In genomic region chr22:39522567-39523300, GRCh38 we compare ENCODE assay signal across 9 cellular contexts. TPM values are rescaled to one million over a fixed set of nuclear protein-coding genes. Genes with fewer than 3 reads are reported as not detected.
DNase-seq lines count a peak whose midpoint lies in the region; ATAC-seq and TF ChIP-seq lines count a peak whose summit lies in the region.
"Had no signal": no experiment of that assay in that cellular context is flagged by ENCODE, and none has a peak within 500 bp of the region (broad histone marks: within the 10 kb centered on the region; RNA-seq: fewer than 3 reads in every experiment).

No MANE protein-coding gene starts in this region.

- H3K27me3 ChIP-seq in right atrium auricular region (no peaks in the 10 kb centered on the region), skeletal muscle satellite cell (ENCODE audit: control insufficient read depth, insufficient read depth, low read length) (no peaks in the 10 kb centered on the region)

- peak overlapping the region; percentile 93 for H3K4me3 Mint-ChIP-seq in activated naive CD4-positive, alpha-beta T cell treated with anti-CD3 and anti-CD28 coated beads, Interleukin-2, amount 10 ng/mL, durations not matched to agents 7 days and 5 days

- peaks cover 69% of the 10 kb centered on the region for H3K4me1 Mint-ChIP-seq in activated naive CD4-positive, alpha-beta T cell treated with anti-CD3 and anti-CD28 coated beads, Interleukin-2, amount 10 ng/mL, durations not matched to agents 7 days and 5 days

- H3K9me3 ChIP-seq in right atrium auricular region (no peaks in the 10 kb centered on the region), skeletal muscle satellite cell (replicated peaks; ENCODE audit: low read length) (no peaks in the 10 kb centered on the region)

- H3K4me3 ChIP-seq in right atrium auricular region (peak overlapping the region; percentile 100), skeletal muscle satellite cell (ENCODE audit: low read length) (peak overlapping the region; percentile 89)

- TF ChIP-seq CTCF in right atrium auricular region (IDR thresholded peaks at IDR 0.05), result no peak

- ATAC-seq in HG02798 (IDR thresholded peaks at IDR 0.05; ENCODE audit: poor library complexity, unreplicated experiment) (no peak), GM18868 (IDR thresholded peaks at IDR 0.05; ENCODE audit: unreplicated experiment) (no peak)

- peak; percentile 57 to 71 for DNase-seq in NCI-H2081 (lab: John Stamatoyannopoulos, UW)
- no peak for DNase-seq in NCI-H2081 treated with DMSO at 0.1 percent for 48 hours (lab: John Stamatoyannopoulos, UW)
- peak; percentile 73 for DNase-seq in NAMALWA (ENCODE audit: low spot score)
- peak; percentile 37 for DNase-seq in activated naive CD4-positive, alpha-beta T cell treated with anti-CD3 and anti-CD28 coated beads, Interleukin-2, amount 10 ng/mL, durations not matched to agents 7 days and 5 days
- no peak for DNase-seq in right atrium auricular region (ENCODE audit: low spot score)

- H3K27ac Mint-ChIP-seq in activated naive CD4-positive, alpha-beta T cell treated with anti-CD3 and anti-CD28 coated beads, Interleukin-2, amount 10 ng/mL, durations not matched to agents 7 days and 5 days, result peak overlapping the region; percentile 98

- H3K36me3 ChIP-seq in right atrium auricular region, result peaks cover 49% of the 10 kb centered on the region
- H3K36me3 ChIP-seq in skeletal muscle satellite cell (ENCODE audit: insufficient read depth, low read length), result peaks cover 39% of the 10 kb centered on the region

- peaks cover 7% of the 10 kb centered on the region for H3K27me3 Mint-ChIP-seq in activated naive CD4-positive, alpha-beta T cell treated with anti-CD3 and anti-CD28 coated beads, Interleukin-2, amount 10 ng/mL, durations not matched to agents 7 days and 5 days

- CTCF ChIA-PET in activated naive CD4-positive, alpha-beta T cell treated with anti-CD3 and anti-CD28 coated beads, Interleukin-2, amount 10 ng/mL, durations not matched to agents 7 days and 5 days (lab: Charles Lee), result interaction anchor here (0.9 to 1.3 kb wide), 3 partner anchors 26 to 518 kb away, joined by 3 to 7 read pairs (median 6); no protein-coding TSS in a partner anchor

- H3K4me1 ChIP-seq in right atrium auricular region (peaks cover 0 to 66% of the 10 kb centered on the region in 2 donors), skeletal muscle satellite cell (ENCODE audit: control insufficient read depth, insufficient read depth, low read length) (peaks cover 23% of the 10 kb centered on the region)

- H3K36me3 Mint-ChIP-seq in activated naive CD4-positive, alpha-beta T cell treated with anti-CD3 and anti-CD28 coated beads, Interleukin-2, amount 10 ng/mL, durations not matched to agents 7 days and 5 days, result peaks cover 66% of the 10 kb centered on the region

- peak overlapping the region; percentile 95 for H3K4me2 ChIP-seq in skeletal muscle satellite cell (ENCODE audit: low read length)

- peak overlapping the region; percentile 99 to 100 for H3K27ac ChIP-seq in right atrium auricular region

- peak overlapping the region; percentile 100 for H3K9ac ChIP-seq in skeletal muscle satellite cell (ENCODE audit: low read depth, low read length)

- no peaks in the 10 kb centered on the region for H3K9me3 Mint-ChIP-seq in activated naive CD4-positive, alpha-beta T cell treated with anti-CD3 and anti-CD28 coated beads, Interleukin-2, amount 10 ng/mL, durations not matched to agents 7 days and 5 days

RNA-seq across cellular contexts. Expression of gene ATF4, which starts 2.4 kb away (rescaled TPM):
- 100 to 1,000 TPM; 155 to 256 TPM for total RNA-seq in right atrium auricular region
- 164 and 266 TPM in 2 replicates for total RNA-seq in skeletal muscle satellite cell (2012; rRNA removed)

RNA-seq across cellular contexts. Expression of gene RPS19BP1, which starts 9.8 kb away (rescaled TPM):
- total RNA-seq in right atrium auricular region, result 100 to 1,000 TPM in 1 of 2 donors, 10 to 100 TPM in 1; 88.1 to 135 TPM
- total RNA-seq in skeletal muscle satellite cell (2012; rRNA removed), result 45.2 and 62.4 TPM in 2 replicates

RNA-seq across cellular contexts. Expression of gene MIEF1, which starts 20.6 kb away (rescaled TPM):
- total RNA-seq in right atrium auricular region, result 10 to 100 TPM; 14.4 to 22.1 TPM
- 33.6 and 33.7 TPM in 2 replicates for total RNA-seq in skeletal muscle satellite cell (2012; rRNA removed)

RNA-seq across cellular contexts. Expression of gene CACNA1I, which starts 47.8 kb away (rescaled TPM):
- under 1 TPM in 1 of 2 donors, not detected in 1; 0.08 TPM for total RNA-seq in right atrium auricular region
- total RNA-seq in skeletal muscle satellite cell (2012; rRNA removed), result not detected in 2 replicates
- total RNA-seq: Daoy had no signal

Comparison
In these comparisons a context has a peak if more than half of its experiments do, and no peak if none do; other contexts are left out.
1. DNase-seq: peak in NCI-H2081 (2 of 2), NAMALWA (single experiment) and activated naive CD4-positive, alpha-beta T cell treated with anti-CD3 and anti-CD28 coated beads, Interleukin-2, amount 10 ng/mL, durations not matched to agents 7 days and 5 days (single experiment); none in NCI-H2081 treated with DMSO at 0.1 percent for 48 hours (single experiment) and right atrium auricular region (single experiment).